Comparison of ENCODE assay signal across 20 cellular contexts in genomic region chr1:212459656-212460055, GRCh38. TPM values are rescaled to one million over a fixed set of nuclear protein-coding genes. Genes with fewer than 3 reads are reported as not detected.
DNase-seq lines count a peak whose midpoint lies in the region; ATAC-seq, FAIRE-seq and TF ChIP-seq lines count a peak whose summit lies in the region.
"Had no signal": no experiment of that assay in that cellular context is flagged by ENCODE, and none has a peak within 500 bp of the region (broad histone marks: within the 10 kb centered on the region; RNA-seq: fewer than 3 reads in every experiment).

No MANE protein-coding gene starts in this region.

- peak; percentile 89 for DNase-seq in Ammon's horn (ENCODE audit: low spot score)
- DNase-seq in putamen (ENCODE audit: low spot score) = peak; percentile 93
- no peak for DNase-seq in GOT3 (lab: John Stamatoyannopoulos, UW)
- DNase-seq in sciatic nerve (ENCODE audit: low spot score) = no peak
- DNase-seq in GM12891 (ENCODE audit: insufficient read length, low spot score) = no peak
- DNase-seq: CD4-positive, alpha-beta memory T cell; DMS79; HCEC 1CT; KG1; NCI-H1048; NCI-H146; NCI-H2081; NCI-H524; PC-9 had no signal

- TF ChIP-seq POLR2A in GM12891 (IDR thresholded peaks at IDR 0.05; ENCODE audit: low read depth, low read length) = no peak

- ATAC-seq in GM19463 (IDR thresholded peaks at IDR 0.05; ENCODE audit: unreplicated experiment) (no peak), sciatic nerve (no peak)

- H3K27me3 ChIP-seq in layer of hippocampus (ENCODE audit: control insufficient read depth, insufficient read depth, low read length) = no peaks in the 10 kb centered on the region

- H3K27ac ChIP-seq in cingulate gyrus (ENCODE audit: low read depth, low read length) = peak overlapping the region; percentile 97
- H3K27ac ChIP-seq in layer of hippocampus (ENCODE audit: low read depth, low read length) = peak overlapping the region; percentile 93
- H3K27ac ChIP-seq: 22Rv1, HL-60, PC-9 had no signal

- FAIRE-seq in GM12891 (lab: Jason Lieb, UNC) = no peak
- FAIRE-seq: D721Med had no signal

- intact Hi-C loops in sciatic nerve (cut with DNase I) = loop anchor here (10.0 kb wide), 1 partner anchor 385 kb away; no protein-coding TSS in a partner anchor

TF ChIP-seq in GM12891, 5 proteins besides CTCF, POLR2A, EP300 and RAD21:
- TF ChIP-seq TAF1 (IDR thresholded peaks at IDR 0.05; ENCODE audit: low read depth, low read length) (no peak), POU2F2 (IDR thresholded peaks at IDR 0.05; ENCODE audit: low read depth, low read length) (no peak), POLR2AphosphoS5 (IDR thresholded peaks at IDR 0.05; ENCODE audit: low read depth, low read length) (no peak), SPI1 (IDR thresholded peaks at IDR 0.05; ENCODE audit: low read depth, low read length) (no peak), PAX5 (IDR thresholded peaks at IDR 0.05; ENCODE audit: insufficient read depth, low read length, severe bottlenecking) (no peak)

RNA-seq across cellular contexts. Expression of gene NENF, which starts 26.9 kb away (rescaled TPM):
- total RNA-seq in sciatic nerve = 65.8 TPM
- polyA plus RNA-seq in GM12891 (2012; ENCODE audit: low read depth, missing spikeins) = 46.5 TPM

RNA-seq across cellular contexts. Expression of gene PACC1, which starts 45.0 kb away (rescaled TPM):
- 6.7 TPM for total RNA-seq in sciatic nerve
- polyA plus RNA-seq in GM12891 (2012; ENCODE audit: low read depth, missing spikeins) = 8.0 TPM

Comparison
In these comparisons a context has a peak if more than half of its experiments do, and no peak if none do; other contexts are left out.
1. DNase-seq: peak in Ammon's horn (single experiment) and putamen (single experiment); none in GOT3 (single experiment), sciatic nerve (single experiment) and GM12891 (single experiment).